Comparison of ENCODE assay signal across 23 cellular contexts in genomic region chr12:56979628-56980027, GRCh38. TPM values are rescaled to one million over a fixed set of nuclear protein-coding genes. Genes with fewer than 3 reads are reported as not detected.
"Had no signal": no experiment of that assay in that cellular context is flagged by ENCODE, and none has a peak within 500 bp of the region (broad histone marks: within the 10 kb centered on the region; RNA-seq: fewer than 3 reads in every experiment).

No MANE protein-coding gene starts in this region.

- DNase-seq: activated CD4-positive, alpha-beta T cell treated with anti-CD3 and anti-CD28 coated beads, Interleukin-2, amount 50 U/mL, for 1 hour; activated CD4-positive, CD25-positive, alpha-beta regulatory T cell treated with anti-CD3 and anti-CD28 coated beads, Interleukin-2, amount 50 U/mL, for 72 hours; activated CD8-positive, alpha-beta memory T cell treated with anti-CD3 and anti-CD28 coated beads for 24 hours; activated gamma-delta T cell; caudate nucleus; dorsolateral prefrontal cortex; heart right ventricle; immature natural killer cell; mesendoderm; naive thymus-derived CD8-positive, alpha-beta T cell; pancreas; right lobe of liver; stimulated activated CD4-positive, alpha-beta T cell treated with anti-CD3 and anti-CD28 coated beads, Interleukin-4, amount 100 ng/mL, for 1 hour; stomach; T1000; upper lobe of left lung had no signal

- H3K36me3 Mint-ChIP-seq: activated naive CD4-positive, alpha-beta T cell treated with anti-CD3 and anti-CD28 coated beads, Interleukin-2, amount 50 U/mL, for 72 hours had no signal

- H3K9me3 Mint-ChIP-seq: activated naive CD4-positive, alpha-beta T cell treated with anti-CD3 and anti-CD28 coated beads, Interleukin-2, amount 50 U/mL, for 72 hours; immature natural killer cell had no signal

- H3K4me1 Mint-ChIP-seq: immature natural killer cell; naive thymus-derived CD8-positive, alpha-beta T cell had no signal

- H3K27ac Mint-ChIP-seq: immature natural killer cell had no signal

- H3K27me3 ChIP-seq: dorsolateral prefrontal cortex, heart right ventricle, pancreas, right lobe of liver, stomach, upper lobe of left lung had no signal

- H3K4me3 Mint-ChIP-seq: immature natural killer cell; naive thymus-derived CD8-positive, alpha-beta T cell had no signal

- H3K9me3 ChIP-seq: heart right ventricle, pancreas, right lobe of liver, stomach, upper lobe of left lung had no signal

- H3K4me1 ChIP-seq: heart right ventricle, pancreas, stomach, upper lobe of left lung had no signal

- H3K27ac ChIP-seq: dorsolateral prefrontal cortex, heart right ventricle, pancreas, stomach, upper lobe of left lung, VCaP had no signal

- H3K36me3 ChIP-seq: heart right ventricle, pancreas, right lobe of liver, stomach, upper lobe of left lung had no signal

- FAIRE-seq: endometrium, pancreas had no signal

- H3K4me2 ChIP-seq: smooth muscle cell had no signal

- ATAC-seq: activated naive CD4-positive, alpha-beta T cell treated with anti-CD3 and anti-CD28 coated beads, Interleukin-2, amount 50 U/mL, for 72 hours; heart right ventricle; naive thymus-derived CD8-positive, alpha-beta T cell; pancreas had no signal

- H3K4me3 ChIP-seq: dorsolateral prefrontal cortex, heart right ventricle, pancreas, right lobe of liver, smooth muscle cell, stomach, upper lobe of left lung had no signal

RNA-seq across cellular contexts. Expression of gene TAC3, which starts 36.7 kb away (rescaled TPM):
- total RNA-seq: heart right ventricle; naive thymus-derived CD8-positive, alpha-beta T cell; pancreas; pulmonary artery endothelial cell; right lobe of liver; upper lobe of left lung had no signal
- polyA plus RNA-seq: heart right ventricle; immature natural killer cell; naive thymus-derived CD8-positive, alpha-beta T cell had no signal

RNA-seq across cellular contexts. Expression of gene SDR9C7, which starts 45.4 kb away (rescaled TPM):
- total RNA-seq: activated naive CD4-positive, alpha-beta T cell treated with anti-CD3 and anti-CD28 coated beads, Interleukin-2, amount 50 U/mL, for 72 hours; mucosa of gallbladder; naive thymus-derived CD8-positive, alpha-beta T cell; pancreas; pulmonary artery endothelial cell; right lobe of liver; stomach; T-helper 1 cell treated with Interleukin-12 subunit alpha and Interleukin-12 subunit beta and Interleukin-4 antibody, amounts not matched to agents 30 ng/mL and 1 ng/mL, for 36 hours; upper lobe of left lung had no signal
- polyA plus RNA-seq: immature natural killer cell; naive thymus-derived CD8-positive, alpha-beta T cell; pancreas had no signal
